In the genomic region with DNA sequence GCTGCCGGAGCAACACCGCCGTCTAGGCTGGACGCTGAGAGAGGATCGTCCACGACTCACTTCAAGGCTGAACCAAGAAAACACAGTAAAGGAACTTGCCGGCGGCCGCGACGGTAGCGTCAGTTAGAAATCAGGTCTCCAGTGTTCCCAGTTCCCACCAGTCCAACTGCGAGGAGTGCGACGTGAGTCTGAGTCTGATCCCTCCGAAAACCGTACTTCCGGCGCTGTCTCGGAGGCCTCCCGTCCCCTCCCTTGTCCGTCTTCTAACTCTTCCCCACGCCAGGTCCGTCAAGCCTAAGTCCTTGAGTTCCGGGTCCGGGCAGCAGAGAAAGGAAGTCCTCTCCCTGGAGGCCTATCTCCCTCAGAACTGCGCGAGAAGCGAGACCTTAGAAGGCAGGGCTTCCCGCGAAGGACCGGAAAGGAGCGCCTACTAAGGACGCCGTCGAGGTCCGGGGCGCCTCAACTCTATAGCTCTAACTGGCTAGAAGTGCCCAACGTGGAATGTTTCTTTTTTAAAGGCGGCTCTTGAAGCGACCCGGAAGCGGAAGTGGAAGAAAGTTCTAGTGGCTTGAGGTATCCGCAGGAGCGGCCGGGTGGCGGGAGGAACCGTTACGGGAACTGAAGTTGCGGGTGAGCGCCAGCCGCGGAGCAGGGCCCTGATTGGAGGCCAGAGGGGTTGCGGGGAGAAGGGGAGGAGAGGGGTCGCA, we compare ENCODE assay signal across 1 cellular context.
A peak's percentile ranks its signal among the peaks of the same experiment; 100 is the strongest.
TF ChIP-seq lines count a peak whose summit lies in the region.

A gene with protein sequence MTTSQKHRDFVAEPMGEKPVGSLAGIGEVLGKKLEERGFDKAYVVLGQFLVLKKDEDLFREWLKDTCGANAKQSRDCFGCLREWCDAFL (plus strand): TSS at position 563 of the 707 bp plus-strand sequence. CDS start 748 bp downstream, outside the sequence.
TSS of gene EIF1AD (minus strand) at position 217 of the 707 bp plus-strand sequence. CDS start 1,768 bp downstream, outside the sequence.

TF ChIP-seq in K562, 482 proteins besides CTCF, POLR2A, EP300 and RAD21 (continued from another document and continues in another):
- TF ChIP-seq, protein P1, sequence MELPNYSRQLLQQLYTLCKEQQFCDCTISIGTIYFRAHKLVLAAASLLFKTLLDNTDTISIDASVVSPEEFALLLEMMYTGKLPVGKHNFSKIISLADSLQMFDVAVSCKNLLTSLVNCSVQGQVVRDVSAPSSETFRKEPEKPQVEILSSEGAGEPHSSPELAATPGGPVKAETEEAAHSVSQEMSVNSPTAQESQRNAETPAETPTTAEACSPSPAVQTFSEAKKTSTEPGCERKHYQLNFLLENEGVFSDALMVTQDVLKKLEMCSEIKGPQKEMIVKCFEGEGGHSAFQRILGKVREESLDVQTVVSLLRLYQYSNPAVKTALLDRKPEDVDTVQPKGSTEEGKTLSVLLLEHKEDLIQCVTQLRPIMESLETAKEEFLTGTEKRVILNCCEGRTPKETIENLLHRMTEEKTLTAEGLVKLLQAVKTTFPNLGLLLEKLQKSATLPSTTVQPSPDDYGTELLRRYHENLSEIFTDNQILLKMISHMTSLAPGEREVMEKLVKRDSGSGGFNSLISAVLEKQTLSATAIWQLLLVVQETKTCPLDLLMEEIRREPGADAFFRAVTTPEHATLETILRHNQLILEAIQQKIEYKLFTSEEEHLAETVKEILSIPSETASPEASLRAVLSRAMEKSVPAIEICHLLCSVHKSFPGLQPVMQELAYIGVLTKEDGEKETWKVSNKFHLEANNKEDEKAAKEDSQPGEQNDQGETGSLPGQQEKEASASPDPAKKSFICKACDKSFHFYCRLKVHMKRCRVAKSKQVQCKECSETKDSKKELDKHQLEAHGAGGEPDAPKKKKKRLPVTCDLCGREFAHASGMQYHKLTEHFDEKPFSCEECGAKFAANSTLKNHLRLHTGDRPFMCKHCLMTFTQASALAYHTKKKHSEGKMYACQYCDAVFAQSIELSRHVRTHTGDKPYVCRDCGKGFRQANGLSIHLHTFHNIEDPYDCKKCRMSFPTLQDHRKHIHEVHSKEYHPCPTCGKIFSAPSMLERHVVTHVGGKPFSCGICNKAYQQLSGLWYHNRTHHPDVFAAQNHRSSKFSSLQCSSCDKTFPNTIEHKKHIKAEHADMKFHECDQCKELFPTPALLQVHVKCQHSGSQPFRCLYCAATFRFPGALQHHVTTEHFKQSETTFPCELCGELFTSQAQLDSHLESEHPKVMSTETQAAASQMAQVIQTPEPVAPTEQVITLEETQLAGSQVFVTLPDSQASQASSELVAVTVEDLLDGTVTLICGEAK (IDR thresholded peaks at IDR 0.05): peak; percentile 100
- TF ChIP-seq, protein P1 (CRISPR knock-in tag; IDR thresholded peaks at IDR 0.05): no peak
- 0 out of 2 replicates have a peak, but pooled peaks have one; percentile 48 for TF ChIP-seq ZBTB43 (CRISPR knock-in tag; IDR thresholded peaks at IDR 0.05)
- no peak for TF ChIP-seq ZSCAN32 (CRISPR knock-in tag; IDR thresholded peaks at IDR 0.05)
- TF ChIP-seq POU5F1 (IDR thresholded peaks at IDR 0.05; ENCODE audit: borderline replicate concordance, low read depth, low read length, partially characterized antibody): no peak
- no peak for TF ChIP-seq SREBF2 (CRISPR knock-in tag; IDR thresholded peaks at IDR 0.05)
- TF ChIP-seq CEBPB (tag; IDR thresholded peaks at IDR 0.05): no peak
- TF ChIP-seq DEAF1 (CRISPR knock-in tag; IDR thresholded peaks at IDR 0.05): 0 out of 2 replicates have a peak, but pooled peaks have one; percentile 4
- no peak for TF ChIP-seq KAT2B (IDR thresholded peaks at IDR 0.05; ENCODE audit: low read depth, low read length)
- TF ChIP-seq KLF10 (CRISPR knock-in tag; IDR thresholded peaks at IDR 0.05): no peak
- no peak; the same call in 1 of the 2 replicates for TF ChIP-seq PHF21A (IDR thresholded peaks at IDR 0.05; ENCODE audit: borderline replicate concordance, low read depth)
- TF ChIP-seq ZNF217 (CRISPR knock-in tag; IDR thresholded peaks at IDR 0.05): no peak
- TF ChIP-seq MCM5 (IDR thresholded peaks at IDR 0.05; ENCODE audit: low read depth): no peak
- TF ChIP-seq, protein P2, sequence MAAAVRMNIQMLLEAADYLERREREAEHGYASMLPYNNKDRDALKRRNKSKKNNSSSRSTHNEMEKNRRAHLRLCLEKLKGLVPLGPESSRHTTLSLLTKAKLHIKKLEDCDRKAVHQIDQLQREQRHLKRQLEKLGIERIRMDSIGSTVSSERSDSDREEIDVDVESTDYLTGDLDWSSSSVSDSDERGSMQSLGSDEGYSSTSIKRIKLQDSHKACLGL (CRISPR knock-in tag; IDR thresholded peaks at IDR 0.05; ENCODE audit: borderline replicate concordance, poor library complexity, severe bottlenecking): peak; percentile 73
- peak; percentile 74; the same call in 1 of the 2 replicates for TF ChIP-seq MXI1 (IDR thresholded peaks at IDR 0.05; ENCODE audit: low read depth, low read length)
- TF ChIP-seq FOXA1 (IDR thresholded peaks at IDR 0.05; ENCODE audit: borderline replicate concordance): no peak
- TF ChIP-seq RFX7 (CRISPR knock-in tag; IDR thresholded peaks at IDR 0.05): no peak
- no peak for TF ChIP-seq CC2D1A (IDR thresholded peaks at IDR 0.05)
- TF ChIP-seq NFIC (IDR thresholded peaks at IDR 0.05): peak; percentile 76
- TF ChIP-seq ATF6 (CRISPR knock-in tag; IDR thresholded peaks at IDR 0.05): peak; percentile 85; the same call in 1 of the 2 replicates
- TF ChIP-seq CXXC5 (CRISPR knock-in tag; IDR thresholded peaks at IDR 0.05): peak; percentile 93
- TF ChIP-seq FOXJ2 (tag; IDR thresholded peaks at IDR 0.05): no peak
- peak; percentile 98 for TF ChIP-seq SIN3B (IDR thresholded peaks at IDR 0.05; ENCODE audit: low read depth)
- TF ChIP-seq RBBP5 (IDR thresholded peaks at IDR 0.05; ENCODE audit: borderline replicate concordance, insufficient read depth, low read length, poor library complexity, severe bottlenecking): peak; percentile 95
- no peak; the same call in 1 of the 2 replicates for TF ChIP-seq ZNF445 (CRISPR knock-in tag; IDR thresholded peaks at IDR 0.05; ENCODE audit: low read depth)
- TF ChIP-seq BMI1 (IDR thresholded peaks at IDR 0.05; ENCODE audit: low read length): peak; percentile 47; the same call in 1 of the 2 replicates
- peak; percentile 59; the same call in 1 of the 2 replicates for TF ChIP-seq POLR2AphosphoS2 (IDR thresholded peaks at IDR 0.05; ENCODE audit: low read length)
- TF ChIP-seq, protein P3, sequence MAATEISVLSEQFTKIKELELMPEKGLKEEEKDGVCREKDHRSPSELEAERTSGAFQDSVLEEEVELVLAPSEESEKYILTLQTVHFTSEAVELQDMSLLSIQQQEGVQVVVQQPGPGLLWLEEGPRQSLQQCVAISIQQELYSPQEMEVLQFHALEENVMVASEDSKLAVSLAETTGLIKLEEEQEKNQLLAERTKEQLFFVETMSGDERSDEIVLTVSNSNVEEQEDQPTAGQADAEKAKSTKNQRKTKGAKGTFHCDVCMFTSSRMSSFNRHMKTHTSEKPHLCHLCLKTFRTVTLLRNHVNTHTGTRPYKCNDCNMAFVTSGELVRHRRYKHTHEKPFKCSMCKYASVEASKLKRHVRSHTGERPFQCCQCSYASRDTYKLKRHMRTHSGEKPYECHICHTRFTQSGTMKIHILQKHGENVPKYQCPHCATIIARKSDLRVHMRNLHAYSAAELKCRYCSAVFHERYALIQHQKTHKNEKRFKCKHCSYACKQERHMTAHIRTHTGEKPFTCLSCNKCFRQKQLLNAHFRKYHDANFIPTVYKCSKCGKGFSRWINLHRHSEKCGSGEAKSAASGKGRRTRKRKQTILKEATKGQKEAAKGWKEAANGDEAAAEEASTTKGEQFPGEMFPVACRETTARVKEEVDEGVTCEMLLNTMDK (IDR thresholded peaks at IDR 0.05; ENCODE audit: borderline replicate concordance, insufficient read depth, low read depth, low read length, poor library complexity, severe bottlenecking): peak; percentile 46
- TF ChIP-seq SNAPC5 (CRISPR knock-in tag; IDR thresholded peaks at IDR 0.05): no peak
- TF ChIP-seq BHLHE40 (IDR thresholded peaks at IDR 0.05; ENCODE audit: low read length): peak; percentile 55
- peak in 1 of 2 experiments; percentile 10; a peak in 1 of 4 replicates for TF ChIP-seq NRF1 (conservative IDR thresholded peaks at IDR 0.05 in 1 of 2, IDR thresholded peaks at IDR 0.05 in 1 of 2)
- peak; percentile 65 for TF ChIP-seq HNRNPLL (IDR thresholded peaks at IDR 0.05; ENCODE audit: low read depth, low read length, poor library complexity, severe bottlenecking)
- TF ChIP-seq RBFOX2 (IDR thresholded peaks at IDR 0.05; ENCODE audit: low read depth, low read length): peak; percentile 87
- TF ChIP-seq, protein P4, sequence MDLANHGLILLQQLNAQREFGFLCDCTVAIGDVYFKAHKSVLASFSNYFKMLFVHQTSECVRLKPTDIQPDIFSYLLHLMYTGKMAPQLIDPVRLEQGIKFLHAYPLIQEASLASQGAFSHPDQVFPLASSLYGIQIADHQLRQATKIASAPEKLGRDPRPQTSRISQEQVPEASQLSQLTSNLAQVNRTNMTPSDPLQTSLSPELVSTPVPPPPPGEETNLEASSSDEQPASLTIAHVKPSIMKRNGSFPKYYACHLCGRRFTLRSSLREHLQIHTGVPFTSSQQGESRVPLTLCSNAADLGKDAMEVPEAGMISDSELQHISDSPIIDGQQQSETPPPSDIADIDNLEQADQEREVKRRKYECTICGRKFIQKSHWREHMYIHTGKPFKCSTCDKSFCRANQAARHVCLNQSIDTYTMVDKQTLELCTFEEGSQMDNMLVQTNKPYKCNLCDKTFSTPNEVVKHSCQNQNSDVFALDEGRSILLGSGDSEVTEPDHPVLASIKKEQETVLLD (IDR thresholded peaks at IDR 0.05): peak; percentile 85
- 0 out of 2 replicates have a peak, but pooled peaks have one; percentile 16 for TF ChIP-seq NFXL1 (CRISPR knock-in tag; IDR thresholded peaks at IDR 0.05)
- TF ChIP-seq PPARD (CRISPR knock-in tag; IDR thresholded peaks at IDR 0.05): no peak
- peak; percentile 90 for TF ChIP-seq SAP30 (IDR thresholded peaks at IDR 0.05; ENCODE audit: borderline replicate concordance, insufficient read depth, low read depth, low read length, poor library complexity, severe bottlenecking)
- peak; percentile 59; the same call in 1 of the 2 replicates for TF ChIP-seq ZNF384 (IDR thresholded peaks at IDR 0.05; ENCODE audit: low read depth, low read length)
